Comparison of ENCODE assay signal across 24 cellular contexts in genomic region chr10:113199459-113199858, GRCh38.
A peak's percentile ranks its signal among the peaks of the same experiment; 100 is the strongest.
DNase-seq lines count a peak whose midpoint lies in the region; ATAC-seq, FAIRE-seq and TF ChIP-seq lines count a peak whose summit lies in the region.
"Had no signal": no experiment of that assay in that cellular context is flagged by ENCODE, and none has a peak within 500 bp of the region (broad histone marks: within the 10 kb centered on the region; RNA-seq: fewer than 3 reads in every experiment).

No MANE protein-coding gene starts in this region.

- peak overlapping the region; percentile 73 for H3K4me3 Mint-ChIP-seq in astrocyte (ENCODE audit: unreplicated experiment)
- H3K4me3 Mint-ChIP-seq: CD8-positive, alpha-beta T cell; type B pancreatic cell had no signal

- intact Hi-C loops in HepG2 (cut with micrococcal nuclease; ENCODE audit: unreplicated experiment), result no loop called here
- intact Hi-C loops in right lobe of liver (cut with DNase I), result no loop called here

- FAIRE-seq in HepG2 (lab: Jason Lieb, UNC), result no peak
- FAIRE-seq in astrocyte (lab: Jason Lieb, UNC), result peak; percentile 23
- FAIRE-seq: HTR-8/SVneo, small intestine had no signal

- H3K36me3 ChIP-seq in HepG2 (replicated peaks in 1 of 2; ENCODE audit: control insufficient read depth in 1 of 2, insufficient read depth in 2 of 2, low read length in 2 of 2) (no peaks in the 10 kb centered on the region), right lobe of liver (no peaks in the 10 kb centered on the region), astrocyte (ENCODE audit: insufficient read depth, low read length) (no peaks in the 10 kb centered on the region)
- H3K36me3 ChIP-seq: ovary had no signal

- H2AFZ ChIP-seq in HepG2 (ENCODE audit: low read length) (no peak overlapping the region), astrocyte (ENCODE audit: low read depth, low read length) (peak overlapping the region; percentile 39)
- H2AFZ ChIP-seq: hepatocyte had no signal

- no peak for TF ChIP-seq EP300 in HepG2 (IDR thresholded peaks at IDR 0.05; ENCODE audit: low read depth in 2 of 2, low read length in 2 of 2)
- TF ChIP-seq EP300 in HepG2 (CRISPR knock-in tag; IDR thresholded peaks at IDR 0.05; ENCODE audit: borderline replicate concordance), result no peak

- TF ChIP-seq CTCF in HepG2 (CRISPR knock-in tag; IDR thresholded peaks at IDR 0.05) (no peak), right lobe of liver (IDR thresholded peaks at IDR 0.05) (no peak), astrocyte (IDR thresholded peaks at IDR 0.05; ENCODE audit: insufficient read depth, low read depth, low read length) (no peak), foreskin fibroblast (IDR thresholded peaks at IDR 0.05; ENCODE audit: low read depth, low read length) (no peak)

- CTCF ChIA-PET in HepG2 (lab: Yijun Ruan, JAX; ENCODE audit: low intra/inter-chr PET ratio, low total read pairs), result no interaction called here

- TF ChIP-seq RAD21 in HepG2 (CRISPR knock-in tag; IDR thresholded peaks at IDR 0.05), result no peak

- POLR2A ChIA-PET in HepG2 (lab: Yijun Ruan, JAX), result no interaction called here

- H3K79me2 ChIP-seq in HepG2 (ENCODE audit: insufficient read depth, low read length) (no peaks in the 10 kb centered on the region), astrocyte (ENCODE audit: insufficient read depth, low read length) (no peaks in the 10 kb centered on the region)
- H3K79me2 ChIP-seq: hepatocyte had no signal

- WGBS in HepG2 (ENCODE audit: low lambda C conversion rate), result 11% methylated on average over 1 of the region's 1 CpG
- no CpG with 5 or more reads among the region's 1 CpG for WGBS in right lobe of liver (ENCODE audit: insufficient coverage, low coverage, low lambda C conversion rate, missing lambda C conversion rate)

- no peak for TF ChIP-seq POLR2A in HepG2 (IDR thresholded peaks at IDR 0.05; ENCODE audit: insufficient read depth in 1 of 2, low read depth in 2 of 2, low read length in 2 of 2)
- no peak for TF ChIP-seq POLR2A in right lobe of liver (IDR thresholded peaks at IDR 0.05)

- H3K4me2 ChIP-seq in HepG2 (ENCODE audit: low read depth, low read length) (no peak overlapping the region), astrocyte (ENCODE audit: low read length) (peak overlapping the region; percentile 16)
- H3K4me2 ChIP-seq: hepatocyte had no signal

- no peak overlapping the region for H3K4me3 ChIP-seq in HepG2 (replicated peaks in 1 of 3; ENCODE audit: insufficient read depth in 1 of 3, low read depth in 2 of 3, low read length in 3 of 3)
- no peak overlapping the region for H3K4me3 ChIP-seq in right lobe of liver
- H3K4me3 ChIP-seq in astrocyte (ENCODE audit: insufficient read depth, low read depth, low read length), result no peak overlapping the region
- no peak overlapping the region for H3K4me3 ChIP-seq in foreskin fibroblast (ENCODE audit: low read depth in 1 of 2, low read length in 2 of 2)
- H3K4me3 ChIP-seq: hepatocyte, ovary had no signal

- peaks cover 2% of the 10 kb centered on the region for H3K9me3 Mint-ChIP-seq in astrocyte (ENCODE audit: unreplicated experiment)

- H3K27me3 ChIP-seq in HepG2 (ENCODE audit: control insufficient read depth in 1 of 2, insufficient read depth in 2 of 2, low read length in 2 of 2) (peaks cover 2 to 11% of the 10 kb centered on the region in 2 experiments; a peak in 2 of 5 replicates), right lobe of liver (no peaks in the 10 kb centered on the region), astrocyte (ENCODE audit: insufficient read depth, low read length) (no peaks in the 10 kb centered on the region)
- H3K27me3 ChIP-seq: hepatocyte, ovary had no signal

- H3K4me1 ChIP-seq in HepG2 (ENCODE audit: insufficient read depth, low read length) (no peaks in the 10 kb centered on the region), right lobe of liver (no peaks in the 10 kb centered on the region), astrocyte (ENCODE audit: insufficient read depth, low read length) (peaks cover 3% of the 10 kb centered on the region)

- peaks cover 11% of the 10 kb centered on the region for H3K4me1 Mint-ChIP-seq in astrocyte (ENCODE audit: low read depth, unreplicated experiment)

- BruUV-seq in HepG2 (replicated peaks; lab: Mats Ljungman, UMichigan), result no TSS peak

- ATAC-seq in HepG2, result no peak
- no peak for ATAC-seq in right lobe of liver
- no peak for ATAC-seq in HG03565 (IDR thresholded peaks at IDR 0.05; ENCODE audit: unreplicated experiment)
- ATAC-seq in stimulated activated naive CD8-positive, alpha-beta T cell treated with anti-CD3 and anti-CD28 coated beads, Interleukin-15, Interleukin-2, amounts not matched to agents 100 U/mL and 50 U/mL, for 24 hours, result no peak
- ATAC-seq: CD8-positive, alpha-beta T cell; left colon had no signal

- H3K27ac ChIP-seq in HepG2 (ENCODE audit: extremely low read length, insufficient read depth, low read length), result no peak overlapping the region
- no peak overlapping the region for H3K27ac ChIP-seq in right lobe of liver
- H3K27ac ChIP-seq in astrocyte (ENCODE audit: low read depth, low read length), result no peak overlapping the region
- H3K27ac ChIP-seq: hepatocyte, ovary had no signal

- no peaks in the 10 kb centered on the region for H3K36me3 Mint-ChIP-seq in astrocyte (ENCODE audit: low read depth, unreplicated experiment)
- H3K36me3 Mint-ChIP-seq: CD8-positive, alpha-beta T cell; type B pancreatic cell had no signal

- H3K9ac ChIP-seq in HepG2 (ENCODE audit: insufficient read depth, low read depth, low read length), result no peak overlapping the region
- peak overlapping the region; percentile 10 for H3K9ac ChIP-seq in astrocyte (ENCODE audit: low read length)

- DNase-seq in HepG2 (ENCODE audit: low spot score) (no peak), right lobe of liver (no peak), astrocyte (ENCODE audit: low read depth) (peak; percentile 73), foreskin fibroblast (peak; percentile 18 to 56), glomerular visceral epithelial cell (ENCODE audit: extremely low spot score) (no peak), NCI-H1930 (lab: John Stamatoyannopoulos, UW) (no peak)
- DNase-seq in stimulated activated naive CD8-positive, alpha-beta T cell treated with anti-CD3 and anti-CD28 coated beads, Interleukin-15, Interleukin-2, amounts not matched to agents 100 U/mL and 50 U/mL, for 24 hours, result no peak
- DNase-seq: 8988T; activated CD4-positive, alpha-beta T cell treated with anti-CD3 and anti-CD28 coated beads for 1 hour; activated effector memory CD4-positive, alpha-beta T cell treated with anti-CD3 and anti-CD28 coated beads, Interleukin-2, amount 50 U/mL, for 16 hours; anterior cingulate cortex; CD8-positive, alpha-beta T cell; cortex of kidney; DMS79; left colon; NCI-H2029 treated with DMSO at 0.1 percent for 48 hours; NCI-H510A; ovary; small intestine; T-helper 9 cell had no signal

- in situ Hi-C loops in HepG2 (cut with HindIII; ENCODE audit: extremely low pct_ligation_motif_present, low pct_unique_long_range_greater_than_20kb), result no loop called here

- H3K9me3 ChIP-seq in HepG2 (ENCODE audit: low read length) (no peaks in the 10 kb centered on the region), right lobe of liver (no peaks in the 10 kb centered on the region), astrocyte (ENCODE audit: insufficient read depth, low read depth, low read length) (peaks cover 2% of the 10 kb centered on the region)
- H3K9me3 ChIP-seq: ovary had no signal

- no peaks in the 10 kb centered on the region for H4K20me1 ChIP-seq in HepG2 (ENCODE audit: insufficient read depth, low read length)
- H4K20me1 ChIP-seq in astrocyte (ENCODE audit: insufficient read depth, low read length), result no peaks in the 10 kb centered on the region

- no peaks in the 10 kb centered on the region for H3K27me3 Mint-ChIP-seq in astrocyte (ENCODE audit: low read depth, unreplicated experiment)
- H3K27me3 Mint-ChIP-seq: type B pancreatic cell had no signal

- peak overlapping the region; percentile 85 for H3K27ac Mint-ChIP-seq in astrocyte (ENCODE audit: unreplicated experiment)
- H3K27ac Mint-ChIP-seq: CD8-positive, alpha-beta T cell; type B pancreatic cell had no signal

TF ChIP-seq in HepG2, 621 proteins besides CTCF, POLR2A, EP300 and RAD21 (continues in another document):
- TF ChIP-seq ZNF800 (CRISPR knock-in tag; IDR thresholded peaks at IDR 0.05) (no peak), ZNF33A (CRISPR knock-in tag; IDR thresholded peaks at IDR 0.05; ENCODE audit: borderline replicate concordance) (no peak), ATF7 (IDR thresholded peaks at IDR 0.05) (peak; percentile 97), ATF7 (CRISPR knock-in tag; IDR thresholded peaks at IDR 0.05) (no peak), CREB1 (IDR thresholded peaks at IDR 0.05) (peak; percentile 94), CREB1 (CRISPR knock-in tag; IDR thresholded peaks at IDR 0.05) (no peak)

Comparison
In these comparisons a context has a peak if more than half of its experiments do, and no peak if none do; other contexts are left out.
1. DNase-seq: peak in astrocyte (single experiment) and foreskin fibroblast (2 of 2); none in HepG2 (single experiment), right lobe of liver (0 of 3), glomerular visceral epithelial cell (single experiment), stimulated activated naive CD8-positive, alpha-beta T cell treated with anti-CD3 and anti-CD28 coated beads, Interleukin-15, Interleukin-2, amounts not matched to agents 100 U/mL and 50 U/mL, for 24 hours (single experiment) and NCI-H1930 (0 of 2).